ENCODE assay signal across 20 cellular contexts in the genomic region with DNA sequence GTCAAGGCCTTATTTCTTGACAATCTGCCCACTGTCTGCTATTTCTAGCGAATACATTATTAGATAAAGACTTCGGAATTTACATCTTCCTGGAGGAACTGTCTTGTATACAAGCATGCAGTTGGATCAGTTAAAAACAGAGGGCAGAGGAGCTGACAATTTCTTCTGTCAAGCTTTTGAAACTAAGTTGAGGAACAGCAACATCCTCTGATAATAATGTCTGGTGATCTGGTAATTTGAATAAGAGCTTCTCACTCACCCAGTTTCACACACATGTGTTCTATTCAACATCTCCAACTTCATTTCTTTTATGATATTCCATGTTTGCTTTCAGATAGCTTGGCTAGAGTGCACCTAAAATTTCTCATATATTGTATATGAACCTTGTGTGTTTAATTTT. TPM values are rescaled to one million over a fixed set of nuclear protein-coding genes. Genes with fewer than 3 reads are reported as not detected.
DNase-seq lines count a peak whose midpoint lies in the region; ATAC-seq, FAIRE-seq and TF ChIP-seq lines count a peak whose summit lies in the region.
"Had no signal": no experiment of that assay in that cellular context is flagged by ENCODE, and none has a peak within 500 bp of the region (broad histone marks: within the 10 kb centered on the region; RNA-seq: fewer than 3 reads in every experiment).

No MANE protein-coding gene starts in this region.

- H4K20me1 ChIP-seq in BLaER1 = no peaks in the 10 kb centered on the region

- no peak overlapping the region for H3K9ac ChIP-seq in BLaER1

- no peaks in the 10 kb centered on the region for H3K27me3 Mint-ChIP-seq in memory B cell

- no peak for TF ChIP-seq POLR2A in GM12892 (IDR thresholded peaks at IDR 0.05; ENCODE audit: low read depth, low read length)

- H3K9me3 ChIP-seq in BLaER1 = peaks cover 4% of the 10 kb centered on the region; the same call in 1 of the 2 replicates
- H3K9me3 ChIP-seq: MG63, SJSA1 had no signal

- H3K4me1 Mint-ChIP-seq in memory B cell = peaks cover 14% of the 10 kb centered on the region

- no peak overlapping the region for H3K4me3 ChIP-seq in BLaER1
- H3K4me3 ChIP-seq: MG63, SJSA1 had no signal

- no peak for DNase-seq in GM12892 (ENCODE audit: insufficient read length)
- peak; percentile 8 for DNase-seq in NAMALWA (ENCODE audit: low spot score)
- DNase-seq in memory B cell (ENCODE audit: low spot score in 2 of 2) = no peak
- DNase-seq in NCI-H2081 (lab: John Stamatoyannopoulos, UW) = no peak
- no peak for DNase-seq in NCI-H187 (lab: John Stamatoyannopoulos, UW)
- DNase-seq: CD4-positive, CD25-positive, alpha-beta regulatory T cell; DMS79 treated with DMSO at 0.1 percent for 48 hours; MG63; NCI-H1048; NCI-H1436; NCI-H2029; NCI-H226; NCI-H774 had no signal

- no peaks in the 10 kb centered on the region for H3K36me3 Mint-ChIP-seq in memory B cell

- H3K27ac ChIP-seq in BLaER1 = no peak overlapping the region
- H3K27ac ChIP-seq: SJSA1 had no signal

- ATAC-seq in memory B cell (ENCODE audit: low read depth) = peak; percentile 45
- no peak for ATAC-seq in GM21367 (IDR thresholded peaks at IDR 0.05; ENCODE audit: unreplicated experiment)
- no peak for ATAC-seq in GM19452 (IDR thresholded peaks at IDR 0.05; ENCODE audit: unreplicated experiment)
- ATAC-seq: Right ventricle myocardium inferior had no signal

- no peaks in the 10 kb centered on the region for H3K27me3 ChIP-seq in BLaER1
- H3K27me3 ChIP-seq: MG63, SJSA1 had no signal

- H3K4me1 ChIP-seq in BLaER1 = peaks cover 17% of the 10 kb centered on the region
- H3K4me1 ChIP-seq: SJSA1 had no signal

- FAIRE-seq in GM12892 (lab: Jason Lieb, UNC) = peak; percentile 17
- FAIRE-seq: A204.1 had no signal

- H3K27ac Mint-ChIP-seq in memory B cell = no peak overlapping the region
- H3K27ac Mint-ChIP-seq: CD4-positive, CD25-positive, alpha-beta regulatory T cell; T-helper 1 cell treated with Interleukin-12 subunit alpha and Interleukin-12 subunit beta and Interleukin-4 antibody, amounts not matched to agents 30 μg/mL and 1 μg/mL, for 36 hours had no signal

- peak overlapping the region; percentile 27 for H3K4me2 ChIP-seq in BLaER1

- no peaks in the 10 kb centered on the region for H3K36me3 ChIP-seq in BLaER1
- H3K36me3 ChIP-seq: MG63, SJSA1 had no signal

- no peaks in the 10 kb centered on the region for H3K9me3 Mint-ChIP-seq in memory B cell
- H3K9me3 Mint-ChIP-seq: T-helper 1 cell treated with Interleukin-12 subunit alpha and Interleukin-12 subunit beta and Interleukin-4 antibody, amounts not matched to agents 30 μg/mL and 1 μg/mL, for 36 hours had no signal

- no peak overlapping the region for H3K4me3 Mint-ChIP-seq in memory B cell
- H3K4me3 Mint-ChIP-seq: CD4-positive, CD25-positive, alpha-beta regulatory T cell; T-helper 1 cell treated with Interleukin-12 subunit alpha and Interleukin-12 subunit beta and Interleukin-4 antibody, amounts not matched to agents 30 μg/mL and 1 μg/mL, for 36 hours had no signal

RNA-seq across cellular contexts. Expression of a gene that starts 50.2 kb away (rescaled TPM):
- polyA plus RNA-seq in GM12892 (2012; ENCODE audit: missing spikeins) = 8.6 TPM
